17 cellular contexts compared by ENCODE assay signal in genomic region chr2:159455330-159455918, GRCh38.
DNase-seq lines count a peak whose midpoint lies in the region; ATAC-seq and TF ChIP-seq lines count a peak whose summit lies in the region.
"Had no signal": no experiment of that assay in that cellular context is flagged by ENCODE, and none has a peak within 500 bp of the region (broad histone marks: within the 10 kb centered on the region; RNA-seq: fewer than 3 reads in every experiment).

No MANE protein-coding gene starts in this region.

- CTCF ChIA-PET in activated naive CD4-positive, alpha-beta T cell treated with anti-CD3 and anti-CD28 coated beads, Interleukin-2, amount 10 ng/mL, durations not matched to agents 7 days and 5 days (lab: Charles Lee): no interaction called here

- no peak overlapping the region for H3K4me3 Mint-ChIP-seq in activated naive CD4-positive, alpha-beta T cell treated with anti-CD3 and anti-CD28 coated beads, Interleukin-2, amount 10 ng/mL, durations not matched to agents 7 days and 5 days
- H3K4me3 Mint-ChIP-seq in central memory CD8-positive, alpha-beta T cell: no peak overlapping the region
- no peak overlapping the region for H3K4me3 Mint-ChIP-seq in stimulated activated effector memory CD8-positive, alpha-beta T cell treated with anti-CD3 and anti-CD28 coated beads, Interleukin-12 subunit alpha, Interleukin-12 subunit beta, amount 100 ng/mL, for 72 hours
- H3K4me3 Mint-ChIP-seq in glutamatergic neuron (ENCODE audit: unreplicated experiment) (no peak overlapping the region), mesothelial cell of epicardium (no peak overlapping the region)

- peaks cover 31% of the 10 kb centered on the region for H3K4me1 Mint-ChIP-seq in activated naive CD4-positive, alpha-beta T cell treated with anti-CD3 and anti-CD28 coated beads, Interleukin-2, amount 10 ng/mL, durations not matched to agents 7 days and 5 days
- H3K4me1 Mint-ChIP-seq in central memory CD8-positive, alpha-beta T cell: peaks cover 27% of the 10 kb centered on the region
- peaks cover 32% of the 10 kb centered on the region for H3K4me1 Mint-ChIP-seq in stimulated activated effector memory CD8-positive, alpha-beta T cell treated with anti-CD3 and anti-CD28 coated beads, Interleukin-12 subunit alpha, Interleukin-12 subunit beta, amount 100 ng/mL, for 72 hours
- H3K4me1 Mint-ChIP-seq in glutamatergic neuron (ENCODE audit: low read depth, unreplicated experiment) (no peaks in the 10 kb centered on the region), mesothelial cell of epicardium (peaks cover 16% of the 10 kb centered on the region)

- H3K36me3 Mint-ChIP-seq in activated naive CD4-positive, alpha-beta T cell treated with anti-CD3 and anti-CD28 coated beads, Interleukin-2, amount 10 ng/mL, durations not matched to agents 7 days and 5 days: no peaks in the 10 kb centered on the region
- H3K36me3 Mint-ChIP-seq in central memory CD8-positive, alpha-beta T cell (ENCODE audit: insufficient read depth): peaks cover 2% of the 10 kb centered on the region
- H3K36me3 Mint-ChIP-seq in stimulated activated effector memory CD8-positive, alpha-beta T cell treated with anti-CD3 and anti-CD28 coated beads, Interleukin-12 subunit alpha, Interleukin-12 subunit beta, amount 100 ng/mL, for 72 hours: no peaks in the 10 kb centered on the region
- H3K36me3 Mint-ChIP-seq in glutamatergic neuron (ENCODE audit: unreplicated experiment) (no peaks in the 10 kb centered on the region), mesothelial cell of epicardium (peaks cover 4% of the 10 kb centered on the region)

- TF ChIP-seq CTCF in glutamatergic neuron (IDR thresholded peaks at IDR 0.05; ENCODE audit: partially characterized antibody, unreplicated experiment) (no peak), mesothelial cell of epicardium (IDR thresholded peaks at IDR 0.05; ENCODE audit: unreplicated experiment) (no peak)

- H3K27me3 Mint-ChIP-seq in activated naive CD4-positive, alpha-beta T cell treated with anti-CD3 and anti-CD28 coated beads, Interleukin-2, amount 10 ng/mL, durations not matched to agents 7 days and 5 days: no peaks in the 10 kb centered on the region
- H3K27me3 Mint-ChIP-seq in central memory CD8-positive, alpha-beta T cell: no peaks in the 10 kb centered on the region
- H3K27me3 Mint-ChIP-seq in glutamatergic neuron (ENCODE audit: unreplicated experiment) (no peaks in the 10 kb centered on the region), mesothelial cell of epicardium (ENCODE audit: low read depth) (no peaks in the 10 kb centered on the region)
- H3K27me3 Mint-ChIP-seq: CD4-positive, alpha-beta memory T cell had no signal

- peak overlapping the region; percentile 30 for H3K27ac Mint-ChIP-seq in activated naive CD4-positive, alpha-beta T cell treated with anti-CD3 and anti-CD28 coated beads, Interleukin-2, amount 10 ng/mL, durations not matched to agents 7 days and 5 days
- peak overlapping the region; percentile 4 for H3K27ac Mint-ChIP-seq in central memory CD8-positive, alpha-beta T cell (ENCODE audit: low read depth)
- H3K27ac Mint-ChIP-seq in stimulated activated effector memory CD8-positive, alpha-beta T cell treated with anti-CD3 and anti-CD28 coated beads, Interleukin-12 subunit alpha, Interleukin-12 subunit beta, amount 100 ng/mL, for 72 hours: no peak overlapping the region
- no peak overlapping the region for H3K27ac Mint-ChIP-seq in glutamatergic neuron (ENCODE audit: unreplicated experiment)
- no peak overlapping the region for H3K27ac Mint-ChIP-seq in mesothelial cell of epicardium
- H3K27ac Mint-ChIP-seq: CD4-positive, alpha-beta memory T cell had no signal

- H3K9me3 Mint-ChIP-seq in activated naive CD4-positive, alpha-beta T cell treated with anti-CD3 and anti-CD28 coated beads, Interleukin-2, amount 10 ng/mL, durations not matched to agents 7 days and 5 days: peaks cover 1% of the 10 kb centered on the region
- H3K9me3 Mint-ChIP-seq in central memory CD8-positive, alpha-beta T cell: no peaks in the 10 kb centered on the region
- no peaks in the 10 kb centered on the region for H3K9me3 Mint-ChIP-seq in stimulated activated effector memory CD8-positive, alpha-beta T cell treated with anti-CD3 and anti-CD28 coated beads, Interleukin-12 subunit alpha, Interleukin-12 subunit beta, amount 100 ng/mL, for 72 hours
- no peaks in the 10 kb centered on the region for H3K9me3 Mint-ChIP-seq in glutamatergic neuron (ENCODE audit: unreplicated experiment)
- H3K9me3 Mint-ChIP-seq in mesothelial cell of epicardium: no peaks in the 10 kb centered on the region
- H3K9me3 Mint-ChIP-seq: CD4-positive, alpha-beta memory T cell had no signal

- DNase-seq in activated naive CD4-positive, alpha-beta T cell treated with anti-CD3 and anti-CD28 coated beads, Interleukin-2, amount 10 ng/mL, durations not matched to agents 7 days and 5 days: no peak
- no peak for DNase-seq in activated naive CD4-positive, alpha-beta T cell treated with Interleukin-2 at 50 U/mL for 16 hours
- peak; percentile 1 for DNase-seq in LHCN-M2 (ENCODE audit: low read depth)
- no peak for DNase-seq in central memory CD8-positive, alpha-beta T cell (ENCODE audit: low spot score in 2 of 2)
- no peak for DNase-seq in stimulated activated effector memory CD8-positive, alpha-beta T cell treated with anti-CD3 and anti-CD28 coated beads, Interleukin-12 subunit alpha, Interleukin-12 subunit beta, amount 100 ng/mL, for 72 hours (ENCODE audit: low spot score in 2 of 2)
- no peak for DNase-seq in glutamatergic neuron
- no peak for DNase-seq in ureter (ENCODE audit: low spot score)
- no peak for DNase-seq in mesothelial cell of epicardium (ENCODE audit: low spot score in 2 of 2, unreplicated experiment in 2 of 2)
- DNase-seq: ACHN; activated T-cell treated with anti-CD3 and anti-CD28 coated beads, Interleukin-2, amount 50 U/mL, for 48 hours; caudate nucleus; CD4-positive, alpha-beta memory T cell; effector CD4-positive, alpha-beta T cell; NCI-H187; NCI-H510A treated with DMSO at 0.1 percent for 48 hours; SHP77 treated with DMSO at 0.1 percent for 48 hours had no signal

- no peak for ATAC-seq in central memory CD8-positive, alpha-beta T cell (replicated peaks; ENCODE audit: extremely low read depth, poor library complexity, severe bottlenecking)
- peak; percentile 66 for ATAC-seq in stimulated activated effector memory CD8-positive, alpha-beta T cell treated with anti-CD3 and anti-CD28 coated beads, Interleukin-12 subunit alpha, Interleukin-12 subunit beta, amount 100 ng/mL, for 72 hours
- ATAC-seq: HepG2 had no signal

Comparison
In these comparisons a context has a peak if more than half of its experiments do, and no peak if none do; other contexts are left out.
1. H3K27ac Mint-ChIP-seq: peak in activated naive CD4-positive, alpha-beta T cell treated with anti-CD3 and anti-CD28 coated beads, Interleukin-2, amount 10 ng/mL, durations not matched to agents 7 days and 5 days (single experiment) and central memory CD8-positive, alpha-beta T cell (single experiment); none in stimulated activated effector memory CD8-positive, alpha-beta T cell treated with anti-CD3 and anti-CD28 coated beads, Interleukin-12 subunit alpha, Interleukin-12 subunit beta, amount 100 ng/mL, for 72 hours (single experiment), glutamatergic neuron (single experiment) and mesothelial cell of epicardium (single experiment).